ENCODE assay signal across 1 cellular context in the genomic region with DNA sequence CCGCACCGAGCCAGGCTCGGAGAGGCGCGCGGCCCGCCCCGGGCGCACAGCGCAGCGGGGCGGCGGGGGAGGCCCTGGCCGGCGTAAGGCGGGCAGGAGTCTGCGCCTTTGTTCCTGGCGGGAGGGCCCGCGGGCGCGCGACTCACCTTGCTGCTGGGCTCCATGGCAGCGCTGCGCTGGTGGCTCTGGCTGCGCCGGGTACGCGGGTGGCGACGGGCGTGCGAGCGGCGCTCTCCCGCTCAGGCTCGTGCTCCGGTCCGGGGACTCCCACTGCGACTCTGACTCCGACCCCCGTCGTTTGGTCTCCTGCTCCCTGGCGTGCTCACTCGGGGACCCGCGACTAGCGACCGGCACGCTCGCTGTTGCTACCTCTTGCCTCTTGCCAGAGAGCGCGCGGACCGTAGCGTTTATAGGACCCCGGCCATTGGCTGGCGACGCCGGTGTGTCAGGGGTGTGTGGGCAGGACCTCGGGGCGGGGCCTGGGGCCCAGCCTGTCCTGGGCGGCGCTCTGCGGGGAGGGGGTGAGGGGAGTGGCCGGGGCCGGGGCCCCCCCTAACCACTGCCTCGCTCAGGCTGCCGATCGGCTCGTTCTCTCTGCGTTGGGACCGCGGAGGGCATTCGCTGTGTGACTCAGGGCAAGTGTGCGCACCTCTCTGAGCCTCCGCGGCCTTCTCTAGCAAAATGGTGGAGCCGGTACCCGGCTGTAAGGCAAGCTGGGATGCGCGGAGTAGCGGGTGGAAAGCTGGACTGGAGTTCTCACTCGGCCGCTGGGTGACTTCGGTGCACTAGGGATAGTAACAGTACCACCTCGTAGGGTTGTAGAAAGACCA.
TF ChIP-seq lines count a peak whose summit lies in the region.

Gene SLC2A1, minus strand, starts transcription at position 381 of the 830 bp plus-strand sequence. Its CDS starts 217 bp downstream, at position 164.

TF ChIP-seq in HEK293, 187 proteins besides CTCF, POLR2A, EP300 and RAD21 (continued from another document and continues in another):
- TF ChIP-seq, protein P1, sequence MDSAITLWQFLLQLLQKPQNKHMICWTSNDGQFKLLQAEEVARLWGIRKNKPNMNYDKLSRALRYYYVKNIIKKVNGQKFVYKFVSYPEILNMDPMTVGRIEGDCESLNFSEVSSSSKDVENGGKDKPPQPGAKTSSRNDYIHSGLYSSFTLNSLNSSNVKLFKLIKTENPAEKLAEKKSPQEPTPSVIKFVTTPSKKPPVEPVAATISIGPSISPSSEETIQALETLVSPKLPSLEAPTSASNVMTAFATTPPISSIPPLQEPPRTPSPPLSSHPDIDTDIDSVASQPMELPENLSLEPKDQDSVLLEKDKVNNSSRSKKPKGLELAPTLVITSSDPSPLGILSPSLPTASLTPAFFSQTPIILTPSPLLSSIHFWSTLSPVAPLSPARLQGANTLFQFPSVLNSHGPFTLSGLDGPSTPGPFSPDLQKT (IDR thresholded peaks at IDR 0.05; ENCODE audit: borderline replicate concordance, low read depth, low read length), result no peak
- TF ChIP-seq ZNF266 (tag by site-specific recombination; IDR thresholded peaks at IDR 0.05; ENCODE audit: low read depth) (no peak), ZNF248 (tag by site-specific recombination; IDR thresholded peaks at IDR 0.05) (no peak), ZNF561 (tag by site-specific recombination; IDR thresholded peaks at IDR 0.05; ENCODE audit: borderline replicate concordance) (no peak), ZBTB1 (tag by site-specific recombination; IDR thresholded peaks at IDR 0.05) (no peak), ZNF16 (tag by site-specific recombination; IDR thresholded peaks at IDR 0.05; ENCODE audit: low read depth) (no peak), TSHZ1 (tag by site-specific recombination; IDR thresholded peaks at IDR 0.05; ENCODE audit: borderline replicate concordance) (no peak), ZNF112 (tag by site-specific recombination; IDR thresholded peaks at IDR 0.05) (no peak), ZBTB26 (tag by site-specific recombination; optimal IDR thresholded peaks at IDR 0.05) (peak; percentile 97), HOXA7 (CRISPR knock-in tag; IDR thresholded peaks at IDR 0.05; ENCODE audit: borderline replicate concordance) (no peak), PRDM2 (tag by site-specific recombination; IDR thresholded peaks at IDR 0.05; ENCODE audit: borderline replicate concordance) (no peak), ZNF544 (tag by site-specific recombination; IDR thresholded peaks at IDR 0.05) (no peak), IKZF3 (tag by site-specific recombination; IDR thresholded peaks at IDR 0.05) (no peak), ZNF146 (tag by site-specific recombination; IDR thresholded peaks at IDR 0.05) (no peak), ZNF394 (tag by site-specific recombination; IDR thresholded peaks at IDR 0.05; ENCODE audit: borderline replicate concordance) (peak; percentile 99), ZNF37A (tag by site-specific recombination; IDR thresholded peaks at IDR 0.05) (no peak), ZNF488 (tag by site-specific recombination; IDR thresholded peaks at IDR 0.05) (no peak), ZNF416 (tag by site-specific recombination; IDR thresholded peaks at IDR 0.05) (no peak), ZNF280C (tag by site-specific recombination; IDR thresholded peaks at IDR 0.05) (no peak), ZNF629 (tag by site-specific recombination; IDR thresholded peaks at IDR 0.05) (peak; percentile 43; the same call in 1 of the 2 replicates)
- TF ChIP-seq, protein P2, sequence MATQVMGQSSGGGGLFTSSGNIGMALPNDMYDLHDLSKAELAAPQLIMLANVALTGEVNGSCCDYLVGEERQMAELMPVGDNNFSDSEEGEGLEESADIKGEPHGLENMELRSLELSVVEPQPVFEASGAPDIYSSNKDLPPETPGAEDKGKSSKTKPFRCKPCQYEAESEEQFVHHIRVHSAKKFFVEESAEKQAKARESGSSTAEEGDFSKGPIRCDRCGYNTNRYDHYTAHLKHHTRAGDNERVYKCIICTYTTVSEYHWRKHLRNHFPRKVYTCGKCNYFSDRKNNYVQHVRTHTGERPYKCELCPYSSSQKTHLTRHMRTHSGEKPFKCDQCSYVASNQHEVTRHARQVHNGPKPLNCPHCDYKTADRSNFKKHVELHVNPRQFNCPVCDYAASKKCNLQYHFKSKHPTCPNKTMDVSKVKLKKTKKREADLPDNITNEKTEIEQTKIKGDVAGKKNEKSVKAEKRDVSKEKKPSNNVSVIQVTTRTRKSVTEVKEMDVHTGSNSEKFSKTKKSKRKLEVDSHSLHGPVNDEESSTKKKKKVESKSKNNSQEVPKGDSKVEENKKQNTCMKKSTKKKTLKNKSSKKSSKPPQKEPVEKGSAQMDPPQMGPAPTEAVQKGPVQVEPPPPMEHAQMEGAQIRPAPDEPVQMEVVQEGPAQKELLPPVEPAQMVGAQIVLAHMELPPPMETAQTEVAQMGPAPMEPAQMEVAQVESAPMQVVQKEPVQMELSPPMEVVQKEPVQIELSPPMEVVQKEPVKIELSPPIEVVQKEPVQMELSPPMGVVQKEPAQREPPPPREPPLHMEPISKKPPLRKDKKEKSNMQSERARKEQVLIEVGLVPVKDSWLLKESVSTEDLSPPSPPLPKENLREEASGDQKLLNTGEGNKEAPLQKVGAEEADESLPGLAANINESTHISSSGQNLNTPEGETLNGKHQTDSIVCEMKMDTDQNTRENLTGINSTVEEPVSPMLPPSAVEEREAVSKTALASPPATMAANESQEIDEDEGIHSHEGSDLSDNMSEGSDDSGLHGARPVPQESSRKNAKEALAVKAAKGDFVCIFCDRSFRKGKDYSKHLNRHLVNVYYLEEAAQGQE (tag by site-specific recombination; IDR thresholded peaks at IDR 0.05), result peak; percentile 37; the same call in 1 of the 2 replicates
- TF ChIP-seq, protein P3, sequence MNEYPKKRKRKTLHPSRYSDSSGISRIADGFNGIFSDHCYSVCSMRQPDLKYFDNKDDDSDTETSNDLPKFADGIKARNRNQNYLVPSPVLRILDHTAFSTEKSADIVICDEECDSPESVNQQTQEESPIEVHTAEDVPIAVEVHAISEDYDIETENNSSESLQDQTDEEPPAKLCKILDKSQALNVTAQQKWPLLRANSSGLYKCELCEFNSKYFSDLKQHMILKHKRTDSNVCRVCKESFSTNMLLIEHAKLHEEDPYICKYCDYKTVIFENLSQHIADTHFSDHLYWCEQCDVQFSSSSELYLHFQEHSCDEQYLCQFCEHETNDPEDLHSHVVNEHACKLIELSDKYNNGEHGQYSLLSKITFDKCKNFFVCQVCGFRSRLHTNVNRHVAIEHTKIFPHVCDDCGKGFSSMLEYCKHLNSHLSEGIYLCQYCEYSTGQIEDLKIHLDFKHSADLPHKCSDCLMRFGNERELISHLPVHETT (tag by site-specific recombination; IDR thresholded peaks at IDR 0.05), result peak; percentile 27; the same call in 1 of the 2 replicates
- TF ChIP-seq, protein P4, sequence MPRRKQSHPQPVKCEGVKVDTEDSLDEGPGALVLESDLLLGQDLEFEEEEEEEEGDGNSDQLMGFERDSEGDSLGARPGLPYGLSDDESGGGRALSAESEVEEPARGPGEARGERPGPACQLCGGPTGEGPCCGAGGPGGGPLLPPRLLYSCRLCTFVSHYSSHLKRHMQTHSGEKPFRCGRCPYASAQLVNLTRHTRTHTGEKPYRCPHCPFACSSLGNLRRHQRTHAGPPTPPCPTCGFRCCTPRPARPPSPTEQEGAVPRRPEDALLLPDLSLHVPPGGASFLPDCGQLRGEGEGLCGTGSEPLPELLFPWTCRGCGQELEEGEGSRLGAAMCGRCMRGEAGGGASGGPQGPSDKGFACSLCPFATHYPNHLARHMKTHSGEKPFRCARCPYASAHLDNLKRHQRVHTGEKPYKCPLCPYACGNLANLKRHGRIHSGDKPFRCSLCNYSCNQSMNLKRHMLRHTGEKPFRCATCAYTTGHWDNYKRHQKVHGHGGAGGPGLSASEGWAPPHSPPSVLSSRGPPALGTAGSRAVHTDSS (tag by site-specific recombination; IDR thresholded peaks at IDR 0.05), result no peak
